19 cellular contexts compared by ENCODE assay signal in the genomic region with DNA sequence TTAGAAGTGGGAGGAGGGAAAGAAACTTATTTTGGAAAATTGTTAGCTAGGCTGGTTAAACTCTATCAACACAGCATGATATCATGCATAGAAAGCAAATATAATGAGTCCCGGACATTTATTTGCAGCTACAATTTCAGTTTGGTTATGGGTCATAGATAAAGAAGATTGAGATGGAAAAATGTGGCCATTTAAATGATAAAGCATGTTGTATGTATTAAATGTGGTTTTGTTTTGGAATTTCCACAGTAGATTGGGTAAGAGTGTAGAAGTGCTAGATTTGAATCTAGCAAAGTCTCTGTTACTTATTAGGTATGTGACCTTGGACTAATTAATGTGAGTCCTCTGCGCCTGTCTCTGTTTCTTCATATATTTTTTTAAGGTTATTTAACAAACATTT.
"Had no signal": no experiment of that assay in that cellular context is flagged by ENCODE, and none has a peak within 500 bp of the region (broad histone marks: within the 10 kb centered on the region; RNA-seq: fewer than 3 reads in every experiment).

No MANE protein-coding gene starts in this region.

- H3K27me3 ChIP-seq: gastrocnemius medialis, testis had no signal

- H3K27me3 Mint-ChIP-seq: activated CD4-positive, alpha-beta memory T cell treated with anti-CD3 and anti-CD28 coated beads, Interleukin-2, amount 10 ng/mL, durations not matched to agents 7 days and 5 days; activated CD8-positive, alpha-beta memory T cell treated with anti-CD3 and anti-CD28 coated beads, Interleukin-2, amount 10 ng/mL, durations not matched to agents 7 days and 5 days; activated naive CD4-positive, alpha-beta T cell treated with anti-CD3 and anti-CD28 coated beads, Interleukin-2, amount 10 ng/mL, durations not matched to agents 7 days and 5 days; naive B cell; type B pancreatic cell had no signal

- H3K4me1 ChIP-seq: gastrocnemius medialis, left ventricle myocardium inferior, testis had no signal

- H3K9me3 Mint-ChIP-seq: activated CD4-positive, alpha-beta memory T cell treated with anti-CD3 and anti-CD28 coated beads, Interleukin-2, amount 10 ng/mL, durations not matched to agents 7 days and 5 days; activated naive CD4-positive, alpha-beta T cell treated with anti-CD3 and anti-CD28 coated beads, Interleukin-2, amount 10 ng/mL, durations not matched to agents 7 days and 5 days; naive B cell; type B pancreatic cell had no signal

- H3K4me1 Mint-ChIP-seq: activated naive CD4-positive, alpha-beta T cell treated with anti-CD3 and anti-CD28 coated beads, Interleukin-2, amount 10 ng/mL, durations not matched to agents 7 days and 5 days had no signal

- H3K4me3 ChIP-seq: gastrocnemius medialis, left ventricle myocardium inferior, mucosa of descending colon, smooth muscle cell, testis had no signal

- H3K36me3 ChIP-seq: gastrocnemius medialis, left ventricle myocardium inferior had no signal

- ATAC-seq: activated CD8-positive, alpha-beta memory T cell treated with anti-CD3 and anti-CD28 coated beads, Interleukin-2, amount 10 ng/mL, durations not matched to agents 7 days and 5 days; gastrocnemius medialis; mucosa of descending colon; sciatic nerve had no signal

- H3K36me3 Mint-ChIP-seq: activated naive CD4-positive, alpha-beta T cell treated with anti-CD3 and anti-CD28 coated beads, Interleukin-2, amount 10 ng/mL, durations not matched to agents 7 days and 5 days; type B pancreatic cell had no signal

- H3K27ac ChIP-seq: gastrocnemius medialis, left ventricle myocardium inferior, testis had no signal

- H3K4me3 Mint-ChIP-seq: activated CD4-positive, alpha-beta memory T cell treated with anti-CD3 and anti-CD28 coated beads, Interleukin-2, amount 10 ng/mL, durations not matched to agents 7 days and 5 days; activated CD8-positive, alpha-beta memory T cell treated with anti-CD3 and anti-CD28 coated beads, Interleukin-2, amount 10 ng/mL, durations not matched to agents 7 days and 5 days; activated naive CD4-positive, alpha-beta T cell treated with anti-CD3 and anti-CD28 coated beads, Interleukin-2, amount 10 ng/mL, durations not matched to agents 7 days and 5 days; naive B cell; type B pancreatic cell had no signal

- H3K27ac Mint-ChIP-seq: activated CD4-positive, alpha-beta memory T cell treated with anti-CD3 and anti-CD28 coated beads, Interleukin-2, amount 10 ng/mL, durations not matched to agents 7 days and 5 days; activated CD8-positive, alpha-beta memory T cell treated with anti-CD3 and anti-CD28 coated beads, Interleukin-2, amount 10 ng/mL, durations not matched to agents 7 days and 5 days; activated naive CD4-positive, alpha-beta T cell treated with anti-CD3 and anti-CD28 coated beads, Interleukin-2, amount 10 ng/mL, durations not matched to agents 7 days and 5 days; type B pancreatic cell had no signal

- DNase-seq: activated CD4-positive, alpha-beta memory T cell treated with anti-CD3 and anti-CD28 coated beads, Interleukin-2, amount 10 ng/mL, durations not matched to agents 7 days and 5 days; activated CD4-positive, alpha-beta T cell treated with anti-CD3 and anti-CD28 coated beads for 48 hours; activated CD4-positive, CD25-positive, alpha-beta regulatory T cell; activated CD8-positive, alpha-beta memory T cell treated with anti-CD3 and anti-CD28 coated beads, Interleukin-2, amount 10 ng/mL, durations not matched to agents 7 days and 5 days; activated naive CD4-positive, alpha-beta T cell treated with anti-CD3 and anti-CD28 coated beads, Interleukin-2, amount 10 ng/mL, durations not matched to agents 7 days and 5 days; amniotic stem cell; dermis blood vessel endothelial cell; effector memory CD4-positive, alpha-beta T cell; gastrocnemius medialis; head of caudate nucleus; left ventricle myocardium inferior; mammary epithelial cell; mucosa of descending colon; naive B cell; stimulated activated CD4-positive, alpha-beta T cell treated with anti-CD3 and anti-CD28 coated beads, Interleukin-4, amount 100 ng/mL, for 1 hour; testis had no signal

- H3K9me3 ChIP-seq: gastrocnemius medialis, left ventricle myocardium inferior, mucosa of descending colon, testis had no signal
